ENCODE assay signal across 23 cellular contexts in the genomic region with DNA sequence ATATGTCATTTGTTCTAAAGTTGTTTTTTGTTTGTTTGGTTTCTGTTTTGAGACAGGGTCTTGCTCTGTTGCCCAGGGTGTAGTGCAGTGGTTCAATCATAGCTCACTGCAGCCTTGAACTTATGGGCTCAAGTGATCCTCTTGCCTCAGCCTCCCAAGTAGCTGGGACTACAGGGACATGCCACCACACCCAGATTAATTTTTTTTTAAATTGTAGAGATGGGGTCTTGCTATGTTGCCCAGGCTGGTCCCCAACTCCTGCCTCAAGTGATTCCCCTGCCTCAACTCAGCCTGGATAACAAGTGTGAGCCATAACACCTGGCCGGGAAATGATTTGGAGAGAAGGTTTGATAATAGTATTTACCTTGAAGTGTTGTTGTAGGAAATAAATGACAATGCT. TPM values are rescaled to one million over a fixed set of nuclear protein-coding genes. Genes with fewer than 3 reads are reported as not detected.
"Had no signal": no experiment of that assay in that cellular context is flagged by ENCODE, and none has a peak within 500 bp of the region (broad histone marks: within the 10 kb centered on the region; RNA-seq: fewer than 3 reads in every experiment).

No MANE protein-coding gene starts in this region.

- H3K9me3 ChIP-seq: MG63, SK-N-SH had no signal

- H3K27me3 Mint-ChIP-seq: IgD-negative memory B cell had no signal

- H3K4me3 ChIP-seq: MG63 had no signal

- H3K36me3 Mint-ChIP-seq: IgD-negative memory B cell, T-cell had no signal

- H3K27ac Mint-ChIP-seq: IgD-negative memory B cell, T-cell had no signal

- H3K4me1 Mint-ChIP-seq: IgD-negative memory B cell, T-cell had no signal

- H3K4me3 Mint-ChIP-seq: IgD-negative memory B cell, T-cell had no signal

- DNase-seq: MG63, NCI-H1092, NCI-H1105 treated with DMSO at 0.1 percent for 48 hours, NCI-H1417 treated with DMSO at 0.1 percent for 48 hours, NCI-H146, NCI-H1694 treated with DMSO at 0.1 percent for 48 hours, NCI-H1930, NCI-H2081, NCI-H2107, NCI-H2227 treated with DMSO at 0.1 percent for 48 hours, NCI-H524, NCI-H69, NCI-H774, PC-3, SHP77, SK-N-SH, SW 1271, T-cell had no signal

- H3K9me3 Mint-ChIP-seq: IgD-negative memory B cell, T-cell had no signal

- H3K27ac ChIP-seq: RWPE1 had no signal

- ATAC-seq: Panc1, PC-3, T-cell had no signal

- H3K27me3 ChIP-seq: MG63 had no signal

RNA-seq across cellular contexts. Expression of a gene that starts 18.2 kb away (rescaled TPM):
- total RNA-seq: HT-29, OCI-LY7 had no signal
